In genomic region chr12:112937741-112938719, GRCh38 we compare ENCODE assay signal across 8 cellular contexts. TPM values are rescaled to one million over a fixed set of nuclear protein-coding genes. Genes with fewer than 3 reads are reported as not detected.
DNase-seq lines count a peak whose midpoint lies in the region; ATAC-seq and TF ChIP-seq lines count a peak whose summit lies in the region.

Gene OAS3 (plus strand): TSS chr12:112938474. CDS start chr12:112938531, 57 bp downstream.

- H3K4me3 Mint-ChIP-seq in activated T-helper 2 cell treated with anti-CD3 and anti-CD28 coated beads, Interferon-gamma antibody, Interleukin-2, Interleukin-4, amounts not matched to agents 10 μg/mL and 5 μg/mL and 100 μg/mL, durations not matched to agents 14 hours and 24 hours and 36 hours (ENCODE audit: low read depth) = peak within 1 kb of the TSS; percentile 80
- H3K4me3 Mint-ChIP-seq in nephron = peak within 1 kb of the TSS; percentile 77 to 86 (median 85)

- H3K36me3 Mint-ChIP-seq in activated T-helper 2 cell treated with anti-CD3 and anti-CD28 coated beads, Interferon-gamma antibody, Interleukin-2, Interleukin-4, amounts not matched to agents 10 μg/mL and 5 μg/mL and 100 μg/mL, durations not matched to agents 14 hours and 24 hours and 36 hours (ENCODE audit: low read depth) = peaks cover 15% of the 10 kb centered on the region
- no peaks in the 10 kb centered on the region for H3K36me3 Mint-ChIP-seq in nephron (ENCODE audit: low read depth)

- intact Hi-C loops in activated T-helper 2 cell treated with anti-CD3 and anti-CD28 coated beads, Interferon-gamma antibody, Interleukin-2, Interleukin-4, amounts not matched to agents 10 μg/mL and 5 μg/mL and 100 μg/mL, durations not matched to agents 14 hours and 24 hours and 36 hours (cut with micrococcal nuclease) = loop anchor here (1.0 to 2.0 kb wide), 2 partner anchors 37 to 40 kb away; partner anchors contain the start of gene OAS2

- H3K4me1 Mint-ChIP-seq in activated T-helper 2 cell treated with anti-CD3 and anti-CD28 coated beads, Interferon-gamma antibody, Interleukin-2, Interleukin-4, amounts not matched to agents 10 μg/mL and 5 μg/mL and 100 μg/mL, durations not matched to agents 14 hours and 24 hours and 36 hours (ENCODE audit: low read depth) = peaks cover 40% of the 10 kb centered on the region
- H3K4me1 Mint-ChIP-seq in nephron = no peaks in the 10 kb centered on the region

- H3K27me3 Mint-ChIP-seq in activated T-helper 2 cell treated with anti-CD3 and anti-CD28 coated beads, Interferon-gamma antibody, Interleukin-2, Interleukin-4, amounts not matched to agents 10 μg/mL and 5 μg/mL and 100 μg/mL, durations not matched to agents 14 hours and 24 hours and 36 hours (ENCODE audit: low read depth) = no peaks in the 10 kb centered on the region
- peaks cover 33% of the 10 kb centered on the region for H3K27me3 Mint-ChIP-seq in nephron (ENCODE audit: low read depth)

- H3K4me3 ChIP-seq in fibroblast of the aortic adventitia (ENCODE audit: low read depth, low read length) = peak within 1 kb of the TSS; percentile 80

- in situ Hi-C loops in G401 (cut with HindIII; ENCODE audit: low sequenced_read_pairs) = no loop called here

- DNase-seq in G401 (ENCODE audit: low spot score) = peak; percentile 62
- peak; percentile 72 for DNase-seq in activated T-helper 2 cell treated with anti-CD3 and anti-CD28 coated beads, Interferon-gamma antibody, Interleukin-2, Interleukin-4, amounts not matched to agents 10 μg/mL and 5 μg/mL and 100 μg/mL, durations not matched to agents 14 hours and 24 hours and 36 hours (ENCODE audit: low spot score)
- peak; percentile 85 for DNase-seq in fibroblast of the aortic adventitia (ENCODE audit: low read depth)
- DNase-seq in stimulated activated naive CD8-positive, alpha-beta T cell treated with anti-CD3 and anti-CD28 coated beads, Interleukin-15, Interleukin-2, amounts not matched to agents 100 U/mL and 50 U/mL, for 24 hours = peak; percentile 71

- no peaks in the 10 kb centered on the region for H3K9me3 Mint-ChIP-seq in activated T-helper 2 cell treated with anti-CD3 and anti-CD28 coated beads, Interferon-gamma antibody, Interleukin-2, Interleukin-4, amounts not matched to agents 10 μg/mL and 5 μg/mL and 100 μg/mL, durations not matched to agents 14 hours and 24 hours and 36 hours
- H3K9me3 Mint-ChIP-seq in nephron = peaks cover 3% of the 10 kb centered on the region

- peak; percentile 53 for ATAC-seq in HG02970 (IDR thresholded peaks at IDR 0.05; ENCODE audit: low FRiP score, unreplicated experiment)
- peak; percentile 78 for ATAC-seq in stimulated activated naive CD8-positive, alpha-beta T cell treated with anti-CD3 and anti-CD28 coated beads, Interleukin-15, Interleukin-2, amounts not matched to agents 100 U/mL and 50 U/mL, for 24 hours
- no peak for ATAC-seq in GM21526 (IDR thresholded peaks at IDR 0.05; ENCODE audit: low FRiP score, unreplicated experiment)

- H3K27ac Mint-ChIP-seq in activated T-helper 2 cell treated with anti-CD3 and anti-CD28 coated beads, Interferon-gamma antibody, Interleukin-2, Interleukin-4, amounts not matched to agents 10 μg/mL and 5 μg/mL and 100 μg/mL, durations not matched to agents 14 hours and 24 hours and 36 hours = peak within 1 kb of the TSS; percentile 80
- H3K27ac Mint-ChIP-seq in nephron = peak within 1 kb of the TSS in 2 of 3 experiments; percentile 10 to 28

- TF ChIP-seq CTCF in fibroblast of the aortic adventitia (IDR thresholded peaks at IDR 0.05; ENCODE audit: insufficient read depth, low read length) (no peak), nephron (IDR thresholded peaks at IDR 0.05; ENCODE audit: unreplicated experiment in 3 of 3) (no peak)

TF ChIP-seq in PFSK-1, 5 proteins besides CTCF, POLR2A, EP300 and RAD21:
- no peak for TF ChIP-seq SIN3A (IDR thresholded peaks at IDR 0.05; ENCODE audit: borderline replicate concordance, insufficient read depth, low read length)
- peak; percentile 40 to 83; a peak in 3 of 4 replicates for TF ChIP-seq REST (IDR thresholded peaks at IDR 0.05; ENCODE audit: insufficient read depth in 1 of 2, low read depth in 2 of 2, low read length in 2 of 2)
- TF ChIP-seq FOXP2 (optimal IDR thresholded peaks at IDR 0.05; ENCODE audit: borderline replicate concordance, extremely low read depth, extremely low read length, insufficient read depth) = no peak
- no peak for TF ChIP-seq TAF1 (IDR thresholded peaks at IDR 0.05; ENCODE audit: borderline replicate concordance, insufficient read depth, low read length)
- TF ChIP-seq POLR2AphosphoS5 (IDR thresholded peaks at IDR 0.05; ENCODE audit: low read depth, low read length) = peak; percentile 48; the same call in 1 of the 2 replicates

RNA-seq across cellular contexts. Expression of gene OAS3, which starts in this region (rescaled TPM):
- total RNA-seq in G401 (2014; rRNA removed; shearing (Covaris generic)) = 0.74 and 1.8 TPM in 2 replicates
- 3.0 TPM for polyA plus RNA-seq in PFSK-1 (2012; ENCODE audit: insufficient read length, low read depth)
- 27.2 and 29.6 TPM in 2 replicates for total RNA-seq in activated T-helper 2 cell treated with anti-CD3 and anti-CD28 coated beads, Interferon-gamma antibody, Interleukin-2, Interleukin-4, amounts not matched to agents 10 μg/mL and 5 μg/mL and 100 μg/mL, durations not matched to agents 14 hours and 24 hours and 36 hours
- total RNA-seq in fibroblast of the aortic adventitia (ENCODE audit: low replicate concordance) = 3.9 and 5.3 TPM in 2 replicates
